In genomic region chr12:95205016-95205415, GRCh38 we compare ENCODE assay signal across 12 cellular contexts. TPM values are rescaled to one million over a fixed set of nuclear protein-coding genes. Genes with fewer than 3 reads are reported as not detected.
A peak's percentile ranks its signal among the peaks of the same experiment; 100 is the strongest.
DNase-seq lines count a peak whose midpoint lies in the region; ATAC-seq and TF ChIP-seq lines count a peak whose summit lies in the region.
"Had no signal": no experiment of that assay in that cellular context is flagged by ENCODE, and none has a peak within 500 bp of the region (broad histone marks: within the 10 kb centered on the region; RNA-seq: fewer than 3 reads in every experiment).

No MANE protein-coding gene starts in this region.

- peak overlapping the region; percentile 72 for H3K27ac Mint-ChIP-seq in dendritic cell treated with granulocyte-macrophage colony-stimulating factor and Interleukin-4, amounts not matched to agents 40 ng/mL and 50 ng/mL, for 4 days
- H3K27ac Mint-ChIP-seq in mesothelial cell of epicardium: peak overlapping the region; percentile 69
- no peak overlapping the region for H3K27ac Mint-ChIP-seq in naive thymus-derived CD8-positive, alpha-beta T cell
- H3K27ac Mint-ChIP-seq: activated naive CD8-positive, alpha-beta T cell treated with anti-CD3 and anti-CD28 coated beads, Interleukin-2, amount 10 ng/mL, durations not matched to agents 7 days and 5 days had no signal

- TF ChIP-seq RAD21 in SK-N-SH (IDR thresholded peaks at IDR 0.05; ENCODE audit: low read length): no peak

- peaks cover 14% of the 10 kb centered on the region for H3K36me3 Mint-ChIP-seq in dendritic cell treated with granulocyte-macrophage colony-stimulating factor and Interleukin-4, amounts not matched to agents 40 ng/mL and 50 ng/mL, for 4 days (ENCODE audit: low read depth)
- H3K36me3 Mint-ChIP-seq in mesothelial cell of epicardium: peaks cover 11% of the 10 kb centered on the region
- H3K36me3 Mint-ChIP-seq in naive thymus-derived CD8-positive, alpha-beta T cell: no peaks in the 10 kb centered on the region
- H3K36me3 Mint-ChIP-seq: activated naive CD8-positive, alpha-beta T cell treated with anti-CD3 and anti-CD28 coated beads, Interleukin-2, amount 10 ng/mL, durations not matched to agents 7 days and 5 days had no signal

- H3K9me3 ChIP-seq in SK-N-SH: no peaks in the 10 kb centered on the region
- H3K9me3 ChIP-seq in upper lobe of left lung: no peaks in the 10 kb centered on the region

- no peak for ATAC-seq in SK-N-SH treated with all-trans-retinoic acid at 6 μM for 48 hours
- no peak for ATAC-seq in upper lobe of left lung (ENCODE audit: low FRiP score in 2 of 2)
- ATAC-seq in naive thymus-derived CD8-positive, alpha-beta T cell: no peak

- H3K79me2 ChIP-seq in SK-N-SH (ENCODE audit: insufficient read depth): peaks cover 63% of the 10 kb centered on the region

- H3F3A ChIP-seq in SK-N-SH (replicated peaks; ENCODE audit: insufficient read depth): peaks cover 24% of the 10 kb centered on the region

- no peak for DNase-seq in SK-N-SH
- no peak for DNase-seq in mesothelial cell of epicardium (ENCODE audit: low spot score in 2 of 2, unreplicated experiment in 2 of 2)
- DNase-seq in upper lobe of left lung: no peak
- DNase-seq in naive thymus-derived CD8-positive, alpha-beta T cell: no peak
- no peak for DNase-seq in anterior cingulate cortex (lab: John Stamatoyannopoulos, UW)
- DNase-seq in Ammon's horn (ENCODE audit: low spot score): no peak
- DNase-seq: activated naive CD8-positive, alpha-beta T cell treated with anti-CD3 and anti-CD28 coated beads, Interleukin-2, amount 10 ng/mL, durations not matched to agents 7 days and 5 days; DMS79 treated with DMSO at 0.1 percent for 48 hours; NCI-H526 had no signal

- no peaks in the 10 kb centered on the region for H3K9me2 ChIP-seq in SK-N-SH

- H3K27me3 Mint-ChIP-seq in dendritic cell treated with granulocyte-macrophage colony-stimulating factor and Interleukin-4, amounts not matched to agents 40 ng/mL and 50 ng/mL, for 4 days: no peaks in the 10 kb centered on the region
- no peaks in the 10 kb centered on the region for H3K27me3 Mint-ChIP-seq in mesothelial cell of epicardium (ENCODE audit: low read depth)
- H3K27me3 Mint-ChIP-seq in naive thymus-derived CD8-positive, alpha-beta T cell: peaks cover 0 to 1% (median 0%) of the 10 kb centered on the region in 5 donors

- no peak for TF ChIP-seq POLR2A in upper lobe of left lung (IDR thresholded peaks at IDR 0.05)

- H3K4me2 ChIP-seq in SK-N-SH: peak overlapping the region; percentile 64

- TF ChIP-seq EP300 in SK-N-SH (IDR thresholded peaks at IDR 0.05; ENCODE audit: borderline replicate concordance in 1 of 2, low read depth in 1 of 2, low read length in 1 of 2) (no peak), upper lobe of left lung (IDR thresholded peaks at IDR 0.05) (no peak)

- TF ChIP-seq CTCF in SK-N-SH (IDR thresholded peaks at IDR 0.05): no peak
- TF ChIP-seq CTCF in mesothelial cell of epicardium (IDR thresholded peaks at IDR 0.05; ENCODE audit: unreplicated experiment): no peak
- no peak for TF ChIP-seq CTCF in upper lobe of left lung (IDR thresholded peaks at IDR 0.05)

- POLR2A ChIA-PET in SK-N-SH (lab: Yijun Ruan, JAX): no interaction called here
- POLR2A ChIA-PET in naive thymus-derived CD8-positive, alpha-beta T cell (lab: Charles Lee): no interaction called here

- H3K4me1 ChIP-seq in SK-N-SH (ENCODE audit: control insufficient read depth in 1 of 2, insufficient read depth in 2 of 2, low read depth in 1 of 2, low read length in 1 of 2): peaks cover 13 to 60% of the 10 kb centered on the region in 2 experiments
- peaks cover 35 to 56% (median 44%) of the 10 kb centered on the region in 4 donors for H3K4me1 ChIP-seq in upper lobe of left lung

- H3K4me3 ChIP-seq in SK-N-SH (ENCODE audit: low read depth in 2 of 2, low read length in 1 of 2) (no peak overlapping the region), upper lobe of left lung (no peak overlapping the region)

- H3K4me1 Mint-ChIP-seq in dendritic cell treated with granulocyte-macrophage colony-stimulating factor and Interleukin-4, amounts not matched to agents 40 ng/mL and 50 ng/mL, for 4 days (ENCODE audit: low read depth): peaks cover 63% of the 10 kb centered on the region
- H3K4me1 Mint-ChIP-seq in mesothelial cell of epicardium: peaks cover 51% of the 10 kb centered on the region
- peaks cover 6 to 21% (median 13%) of the 10 kb centered on the region in 4 donors for H3K4me1 Mint-ChIP-seq in naive thymus-derived CD8-positive, alpha-beta T cell

- WGBS in SK-N-SH (ENCODE audit: low lambda C conversion rate): 92% methylated on average over 1 of the region's 1 CpG
- WGBS in upper lobe of left lung, 2 donors: 95 to 100% methylated on average over 1 of the region's 1 CpG

- no peaks in the 10 kb centered on the region for H4K20me1 ChIP-seq in SK-N-SH (ENCODE audit: insufficient read depth)

- 0 out of 2 replicates have a peak overlapping the region, but pooled peaks have one; percentile 70 for H2AFZ ChIP-seq in SK-N-SH (ENCODE audit: low read depth)

- CTCF ChIA-PET in SK-N-SH (lab: Yijun Ruan, JAX): no interaction called here

- peaks cover 8% of the 10 kb centered on the region for H3K9me3 Mint-ChIP-seq in dendritic cell treated with granulocyte-macrophage colony-stimulating factor and Interleukin-4, amounts not matched to agents 40 ng/mL and 50 ng/mL, for 4 days
- H3K9me3 Mint-ChIP-seq in mesothelial cell of epicardium: no peaks in the 10 kb centered on the region
- H3K9me3 Mint-ChIP-seq in naive thymus-derived CD8-positive, alpha-beta T cell: no peaks in the 10 kb centered on the region
- H3K9me3 Mint-ChIP-seq: activated naive CD8-positive, alpha-beta T cell treated with anti-CD3 and anti-CD28 coated beads, Interleukin-2, amount 10 ng/mL, durations not matched to agents 7 days and 5 days had no signal

- intact Hi-C loops in dendritic cell treated with granulocyte-macrophage colony-stimulating factor and Interleukin-4, amounts not matched to agents 40 ng/mL and 50 ng/mL, for 4 days (cut with micrococcal nuclease): loop anchor here (10.0 kb wide), 1 partner anchor 1700 kb away; the partner anchor contains the start of gene NEDD1

- H3K9ac ChIP-seq in SK-N-SH: peak overlapping the region; percentile 48

- no peak overlapping the region for H3K4me3 Mint-ChIP-seq in dendritic cell treated with granulocyte-macrophage colony-stimulating factor and Interleukin-4, amounts not matched to agents 40 ng/mL and 50 ng/mL, for 4 days
- no peak overlapping the region for H3K4me3 Mint-ChIP-seq in mesothelial cell of epicardium
- no peak overlapping the region for H3K4me3 Mint-ChIP-seq in naive thymus-derived CD8-positive, alpha-beta T cell
- H3K4me3 Mint-ChIP-seq: activated naive CD8-positive, alpha-beta T cell treated with anti-CD3 and anti-CD28 coated beads, Interleukin-2, amount 10 ng/mL, durations not matched to agents 7 days and 5 days had no signal

- H3K27me3 ChIP-seq in SK-N-SH (ENCODE audit: insufficient read depth) (no peaks in the 10 kb centered on the region), upper lobe of left lung (no peaks in the 10 kb centered on the region)

- H3K36me3 ChIP-seq in SK-N-SH (replicated peaks in 1 of 2; ENCODE audit: control insufficient read depth in 1 of 2, insufficient read depth in 2 of 2, low read length in 1 of 2) (no peaks in the 10 kb centered on the region), upper lobe of left lung (no peaks in the 10 kb centered on the region)

- H3K27ac ChIP-seq in SK-N-SH (ENCODE audit: low read depth in 2 of 2, low read length in 1 of 2): peak overlapping the region; percentile 64 to 87; a peak in 3 of 4 replicates
- H3K27ac ChIP-seq in upper lobe of left lung: peak overlapping the region; percentile 41 to 82 (median 76)
- H3K27ac ChIP-seq: 22Rv1 had no signal

TF ChIP-seq in SK-N-SH, 30 proteins besides CTCF, POLR2A, EP300 and RAD21:
- TF ChIP-seq CHD2 (IDR thresholded peaks at IDR 0.05; ENCODE audit: low read length, partially characterized antibody): no peak
- no peak for TF ChIP-seq RXRA (IDR thresholded peaks at IDR 0.05; ENCODE audit: borderline replicate concordance, low read depth)
- no peak for TF ChIP-seq SIN3A (IDR thresholded peaks at IDR 0.05; ENCODE audit: borderline replicate concordance, low read depth, low read length)
- TF ChIP-seq MEF2A (IDR thresholded peaks at IDR 0.05; ENCODE audit: borderline replicate concordance, low read depth): no peak
- TF ChIP-seq NRF1 (IDR thresholded peaks at IDR 0.05; ENCODE audit: low read depth, low read length): no peak

TF ChIP-seq in SK-N-SH treated with all-trans-retinoic acid at 6 μM for 48 hours, 23 proteins besides CTCF, POLR2A, EP300 and RAD21 (continues in another document):
- TF ChIP-seq PPARA (CRISPR knock-in tag; IDR thresholded peaks at IDR 0.05; ENCODE audit: borderline replicate concordance) (no peak), ZFP3 (CRISPR knock-in tag; IDR thresholded peaks at IDR 0.05) (no peak), ARNTL (CRISPR knock-in tag; IDR thresholded peaks at IDR 0.05; ENCODE audit: borderline replicate concordance, low read depth) (no peak), ZNF565 (CRISPR knock-in tag; conservative IDR thresholded peaks at IDR 0.05; ENCODE audit: low read depth) (no peak)

RNA-seq across cellular contexts. Expression of gene FGD6, which starts 12.3 kb away (rescaled TPM):
- 2.8 and 3.8 TPM in 2 replicates for polyA plus RNA-seq in SK-N-SH (2012; rRNA removed)
- 2.4 and 2.7 TPM in 2 replicates for polyA plus RNA-seq in SK-N-SH (2012; cell fraction: cytosol; rRNA removed)
- polyA plus RNA-seq in SK-N-SH (2012; cell fraction: nucleus; rRNA removed): 3.9 and 9.8 TPM in 2 replicates
- total RNA-seq in mesothelial cell of epicardium: 17.5 to 18.2 TPM (median 18.0 TPM) in 3 replicates
- total RNA-seq in upper lobe of left lung: 10 to 100 TPM; 14.7 to 36.1 (median 20.2) TPM
- total RNA-seq in naive thymus-derived CD8-positive, alpha-beta T cell: under 1 TPM; 0.78 to 0.99 TPM
- polyA plus RNA-seq in naive thymus-derived CD8-positive, alpha-beta T cell: under 1 TPM in 2 of 3 donors, not detected in 1; 0.04 to 0.16 TPM

RNA-seq across cellular contexts. Expression of gene VEZT, which starts 12.6 kb away (rescaled TPM):
- polyA plus RNA-seq in SK-N-SH (2012; rRNA removed): 41.2 and 55.0 TPM in 2 replicates
- polyA plus RNA-seq in SK-N-SH (2012; cell fraction: cytosol; rRNA removed): 58.3 and 62.7 TPM in 2 replicates
- 20.6 and 53.6 TPM in 2 replicates for polyA plus RNA-seq in SK-N-SH (2012; cell fraction: nucleus; rRNA removed)
- total RNA-seq in mesothelial cell of epicardium (107 to 110 TPM (median 107 TPM) in 3 replicates), upper lobe of left lung (100 to 1,000 TPM in 1 of 6 donors, 10 to 100 TPM in 5; 29.6 to 119 (median 69.5) TPM)
- 10 to 100 TPM; 44.8 TPM for total RNA-seq in naive thymus-derived CD8-positive, alpha-beta T cell
- 10 to 100 TPM; 17.4 to 22.7 (median 19.4) TPM for polyA plus RNA-seq in naive thymus-derived CD8-positive, alpha-beta T cell

Comparison
In these comparisons a context has a peak if more than half of its experiments do, and no peak if none do; other contexts are left out.
1. H3K27ac Mint-ChIP-seq: peak in dendritic cell treated with granulocyte-macrophage colony-stimulating factor and Interleukin-4, amounts not matched to agents 40 ng/mL and 50 ng/mL, for 4 days (single experiment) and mesothelial cell of epicardium (single experiment); none in naive thymus-derived CD8-positive, alpha-beta T cell (0 of 10).